26 cellular contexts compared by ENCODE assay signal in the genomic region with DNA sequence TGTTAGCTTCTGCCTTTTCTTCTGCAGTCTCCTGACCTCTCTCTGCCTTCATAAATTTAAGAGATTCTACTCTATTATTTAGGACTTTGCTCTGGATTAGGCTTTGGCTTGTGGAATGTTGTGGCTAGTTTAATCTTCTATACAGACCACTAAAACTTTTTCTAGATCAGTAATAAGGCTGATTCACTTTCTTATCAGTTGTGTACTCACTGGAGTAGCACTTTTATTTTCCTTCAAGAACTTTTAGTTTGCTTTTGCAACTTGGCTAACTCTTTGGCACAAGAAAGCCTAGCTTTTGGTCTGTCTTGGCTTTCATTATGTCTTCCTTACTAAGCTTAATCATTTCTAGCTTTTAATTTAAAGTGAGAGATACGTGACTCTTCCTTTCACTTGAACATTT.
DNase-seq lines count a peak whose midpoint lies in the region; ATAC-seq and TF ChIP-seq lines count a peak whose summit lies in the region.
"Had no signal": no experiment of that assay in that cellular context is flagged by ENCODE, and none has a peak within 500 bp of the region (broad histone marks: within the 10 kb centered on the region; RNA-seq: fewer than 3 reads in every experiment).

No MANE protein-coding gene starts in this region.

- no peak for TF ChIP-seq EP300 in SK-N-SH (IDR thresholded peaks at IDR 0.05; ENCODE audit: borderline replicate concordance in 1 of 2, low read depth in 1 of 2, low read length in 1 of 2)

- H3K36me3 ChIP-seq in left ventricle myocardium inferior, result no peaks in the 10 kb centered on the region
- H3K36me3 ChIP-seq in subcutaneous abdominal adipose tissue (ENCODE audit: control insufficient read depth in 5 of 5, insufficient read depth in 5 of 5, low read length in 5 of 5), result no peaks in the 10 kb centered on the region
- H3K36me3 ChIP-seq in SK-N-SH (replicated peaks in 1 of 2; ENCODE audit: control insufficient read depth in 1 of 2, insufficient read depth in 2 of 2, low read length in 1 of 2), result no peaks in the 10 kb centered on the region
- H3K36me3 ChIP-seq: vagina had no signal

- H3K79me2 ChIP-seq in SK-N-SH (ENCODE audit: insufficient read depth), result no peaks in the 10 kb centered on the region

- H3K27ac ChIP-seq in HL-60 (replicated peaks) (peak overlapping the region; percentile 14; the same call in 1 of the 2 replicates), left ventricle myocardium inferior (replicated peaks) (peak overlapping the region; percentile 16), subcutaneous abdominal adipose tissue (ENCODE audit: low read depth, low read length) (peak overlapping the region; percentile 38), SK-N-SH (ENCODE audit: low read depth in 2 of 2, low read length in 1 of 2) (no peak overlapping the region)
- H3K27ac ChIP-seq: dorsolateral prefrontal cortex, KMS-11, RWPE1, vagina, VCaP had no signal

- H3K27me3 ChIP-seq in HL-60 (ENCODE audit: insufficient read depth, poor library complexity, severe bottlenecking) (no peaks in the 10 kb centered on the region), left ventricle myocardium inferior (ENCODE audit: low read depth) (no peaks in the 10 kb centered on the region), subcutaneous abdominal adipose tissue (ENCODE audit: control insufficient read depth in 5 of 5, insufficient read depth in 4 of 5, low read length in 5 of 5) (no peaks in the 10 kb centered on the region), SK-N-SH (ENCODE audit: insufficient read depth) (no peaks in the 10 kb centered on the region)
- H3K27me3 ChIP-seq: vagina had no signal

- H4K20me1 ChIP-seq in SK-N-SH (ENCODE audit: insufficient read depth), result no peaks in the 10 kb centered on the region

- intact Hi-C loops in left ventricle myocardium inferior (cut with micrococcal nuclease), result no loop called here

- TF ChIP-seq CTCF in HL-60 (IDR thresholded peaks at IDR 0.05; ENCODE audit: insufficient read depth, low read length), result no peak
- TF ChIP-seq CTCF in left ventricle myocardium inferior (IDR thresholded peaks at IDR 0.05; ENCODE audit: borderline replicate concordance), result no peak
- TF ChIP-seq CTCF in SK-N-SH (IDR thresholded peaks at IDR 0.05), result no peak

- POLR2A ChIA-PET in SK-N-SH (lab: Yijun Ruan, JAX), result no interaction called here

- no peaks in the 10 kb centered on the region for H3K4me1 ChIP-seq in left ventricle myocardium inferior
- peaks cover 3 to 10% (median 6%) of the 10 kb centered on the region in 5 donors for H3K4me1 ChIP-seq in subcutaneous abdominal adipose tissue (ENCODE audit: control insufficient read depth in 5 of 5, insufficient read depth in 5 of 5, low read length in 5 of 5)
- peaks cover 0 to 4% of the 10 kb centered on the region in 2 experiments; a peak in 1 of 4 replicates for H3K4me1 ChIP-seq in SK-N-SH (ENCODE audit: control insufficient read depth in 1 of 2, insufficient read depth in 2 of 2, low read depth in 1 of 2, low read length in 1 of 2)
- H3K4me1 ChIP-seq: vagina had no signal

- H2AFZ ChIP-seq in SK-N-SH (ENCODE audit: low read depth), result no peak overlapping the region

- CTCF ChIA-PET in SK-N-SH (lab: Yijun Ruan, JAX), result interaction anchor here (0.8 to 1.3 kb wide), 3 partner anchors 9 to 27 kb away, joined by 3 read pairs; no protein-coding TSS in a partner anchor

- no peaks in the 10 kb centered on the region for H3F3A ChIP-seq in SK-N-SH (replicated peaks; ENCODE audit: insufficient read depth)

- no peaks in the 10 kb centered on the region for H3K9me2 ChIP-seq in SK-N-SH

- H3K4me3 ChIP-seq in HL-60 (replicated peaks; ENCODE audit: insufficient read depth, low read length) (no peak overlapping the region), left ventricle myocardium inferior (no peak overlapping the region), subcutaneous abdominal adipose tissue (ENCODE audit: low read depth in 1 of 5, low read length in 5 of 5) (no peak overlapping the region), SK-N-SH (ENCODE audit: low read depth in 2 of 2, low read length in 1 of 2) (no peak overlapping the region)
- H3K4me3 ChIP-seq: dorsolateral prefrontal cortex, vagina had no signal

- H3K9me3 ChIP-seq in left ventricle myocardium inferior (replicated peaks) (no peaks in the 10 kb centered on the region), subcutaneous abdominal adipose tissue (ENCODE audit: control insufficient read depth in 5 of 5, low read length in 5 of 5) (no peaks in the 10 kb centered on the region), SK-N-SH (no peaks in the 10 kb centered on the region)
- H3K9me3 ChIP-seq: vagina had no signal

- H3K4me2 ChIP-seq in SK-N-SH, result no peak overlapping the region
- H3K4me2 ChIP-seq: KMS-11 had no signal

- TF ChIP-seq RAD21 in SK-N-SH (IDR thresholded peaks at IDR 0.05; ENCODE audit: low read length), result no peak

- H3K9ac ChIP-seq in subcutaneous abdominal adipose tissue (ENCODE audit: low read length in 5 of 5) (no peak overlapping the region), SK-N-SH (no peak overlapping the region)
- H3K9ac ChIP-seq: KMS-11 had no signal

- WGBS in SK-N-SH (ENCODE audit: low lambda C conversion rate), result 71% methylated on average over 1 of the region's 1 CpG

- no peak for ATAC-seq in HG03159 (IDR thresholded peaks at IDR 0.05; ENCODE audit: unreplicated experiment)
- ATAC-seq: activated CD8-positive, alpha-beta memory T cell treated with anti-CD3 and anti-CD28 coated beads, Interleukin-2, amount 10 ng/mL, durations not matched to agents 7 days and 5 days; CD8-positive, alpha-beta T cell; stimulated activated memory B cell treated with anti-CD40 and anti-IgM and Interleukin-4, amounts not matched to agents 10 μg/mL and 1 μg/mL and 100 μg/mL, for 72 hours had no signal

- DNase-seq in HL-60 (ENCODE audit: low read depth in 1 of 2, low spot score in 1 of 2), result no peak
- peak; percentile 10 for DNase-seq in amniotic epithelial cell (ENCODE audit: low read depth)
- no peak for DNase-seq in left ventricle myocardium inferior
- no peak for DNase-seq in AML-193 (lab: John Stamatoyannopoulos, UW)
- DNase-seq in SK-N-SH, result no peak
- DNase-seq: activated CD4-positive, alpha-beta T cell treated with anti-CD3 and anti-CD28 coated beads, Interleukin-2, amount 50 U/mL, for 1 hour; activated CD8-positive, alpha-beta memory T cell treated with anti-CD3 and anti-CD28 coated beads, Interleukin-2, amount 10 ng/mL, durations not matched to agents 7 days and 5 days; activated naive CD4-positive, alpha-beta T cell treated with anti-CD3 and anti-CD28 coated beads for 36 hours; amygdala; CD8-positive, alpha-beta T cell; DMS 273 treated with DMSO at 0.1 percent for 48 hours; dorsolateral prefrontal cortex; head of caudate nucleus; MV-4-11; naive B cell; NCI-H1694 treated with DMSO at 0.1 percent for 48 hours; NCI-H69; nucleus accumbens; stimulated activated CD4-positive, alpha-beta T cell treated with anti-CD3 and anti-CD28 coated beads, Interleukin-4, amount 100 ng/mL, for 1 hour had no signal

TF ChIP-seq in SK-N-SH, 30 proteins besides CTCF, POLR2A, EP300 and RAD21:
- TF ChIP-seq FOXM1 (IDR thresholded peaks at IDR 0.05; ENCODE audit: low read depth) (no peak), MEF2A (IDR thresholded peaks at IDR 0.05; ENCODE audit: borderline replicate concordance, low read depth) (no peak), FOSL2 (IDR thresholded peaks at IDR 0.05; ENCODE audit: borderline replicate concordance, low read depth) (no peak)

Comparison
In these comparisons a context has a peak if more than half of its experiments do, and no peak if none do; other contexts are left out.
1. H3K27ac ChIP-seq: peak in HL-60 (single experiment), left ventricle myocardium inferior (single experiment) and subcutaneous abdominal adipose tissue (single experiment); none in SK-N-SH (0 of 2).